ENCODE assay signal across 10 cellular contexts in genomic region chr9:128788445-128788844, GRCh38. TPM values are rescaled to one million over a fixed set of nuclear protein-coding genes. Genes with fewer than 3 reads are reported as not detected.
A peak's percentile ranks its signal among the peaks of the same experiment; 100 is the strongest.
DNase-seq lines count a peak whose midpoint lies in the region; ATAC-seq, FAIRE-seq and TF ChIP-seq lines count a peak whose summit lies in the region.
"Had no signal": no experiment of that assay in that cellular context is flagged by ENCODE, and none has a peak within 500 bp of the region (broad histone marks: within the 10 kb centered on the region; RNA-seq: fewer than 3 reads in every experiment).

No MANE protein-coding gene starts in this region.

- intact Hi-C loops in left ventricle myocardium superior (cut with micrococcal nuclease): no loop called here

- no peaks in the 10 kb centered on the region for H3K9me1 ChIP-seq in keratinocyte (ENCODE audit: control insufficient read depth, extremely low read depth, insufficient read depth, low read length)

- FAIRE-seq in keratinocyte (lab: Jason Lieb, UNC): no peak

- H3K36me3 ChIP-seq in cardiac muscle cell (peaks cover 18% of the 10 kb centered on the region), keratinocyte (ENCODE audit: control insufficient read depth in 2 of 2, extremely low read depth in 1 of 2, insufficient read depth in 2 of 2, low read length in 2 of 2) (peaks cover 9 to 13% of the 10 kb centered on the region in 2 experiments), subcutaneous abdominal adipose tissue (ENCODE audit: control insufficient read depth in 5 of 5, insufficient read depth in 5 of 5, low read length in 5 of 5) (peaks cover 3 to 37% (median 32%) of the 10 kb centered on the region in 5 donors), upper lobe of left lung (peaks cover 13 to 34% (median 31%) of the 10 kb centered on the region in 4 donors)

- TF ChIP-seq EP300 in upper lobe of left lung (IDR thresholded peaks at IDR 0.05): no peak

- H3K9ac ChIP-seq in keratinocyte (ENCODE audit: control insufficient read depth, extremely low read depth, insufficient read depth, low read length) (peak overlapping the region; percentile 85), subcutaneous abdominal adipose tissue (ENCODE audit: low read length in 5 of 5) (peak overlapping the region in 3 of 5 donors; percentile 79 to 94 (median 94))

- H3K27me3 ChIP-seq in cardiac muscle cell (no peaks in the 10 kb centered on the region), keratinocyte (ENCODE audit: control insufficient read depth, extremely low read depth, insufficient read depth, low read length) (no peaks in the 10 kb centered on the region), subcutaneous abdominal adipose tissue (ENCODE audit: control insufficient read depth in 5 of 5, insufficient read depth in 4 of 5, low read length in 5 of 5) (no peaks in the 10 kb centered on the region), upper lobe of left lung (no peaks in the 10 kb centered on the region)
- H3K27me3 ChIP-seq: thyroid gland had no signal

- H3K9me3 ChIP-seq in cardiac muscle cell (ENCODE audit: low read depth) (no peaks in the 10 kb centered on the region), keratinocyte (ENCODE audit: control insufficient read depth, low read depth, low read length) (no peaks in the 10 kb centered on the region), subcutaneous abdominal adipose tissue (ENCODE audit: control insufficient read depth in 5 of 5, low read length in 5 of 5) (no peaks in the 10 kb centered on the region), upper lobe of left lung (no peaks in the 10 kb centered on the region)
- H3K9me3 ChIP-seq: thyroid gland had no signal

- peaks cover 10% of the 10 kb centered on the region for H3K79me2 ChIP-seq in keratinocyte (ENCODE audit: control insufficient read depth, insufficient read depth, low read length)

- 90% methylated on average over 1 of the region's 1 CpG; no CpG with 5 or more reads in 1 of the 2 donors for WGBS in upper lobe of left lung, 2 donors

- no peak overlapping the region for H2AFZ ChIP-seq in keratinocyte (ENCODE audit: control insufficient read depth, low read length)

- H3K27ac ChIP-seq in cardiac muscle cell: no peak overlapping the region
- no peak overlapping the region for H3K27ac ChIP-seq in keratinocyte (ENCODE audit: control insufficient read depth, insufficient read depth, low read length)
- peak overlapping the region; percentile 84 for H3K27ac ChIP-seq in subcutaneous abdominal adipose tissue (ENCODE audit: low read depth, low read length)
- peak overlapping the region in 1 of 4 donors; percentile 88 for H3K27ac ChIP-seq in upper lobe of left lung

- TF ChIP-seq POLR2A in upper lobe of left lung (IDR thresholded peaks at IDR 0.05): no peak

- H3K36me3 Mint-ChIP-seq in activated naive CD4-positive, alpha-beta T cell treated with anti-CD3 and anti-CD28 coated beads, Interleukin-2, amount 50 U/mL, for 72 hours: peaks cover 6 to 7% of the 10 kb centered on the region in 2 donors

- H3K4me2 ChIP-seq in keratinocyte (ENCODE audit: control insufficient read depth, extremely low read depth, insufficient read depth, low read depth, low read length): peak overlapping the region; percentile 92

- no peaks in the 10 kb centered on the region for H4K20me1 ChIP-seq in keratinocyte (ENCODE audit: control insufficient read depth, extremely low read depth, insufficient read depth, low read length)

- H3K4me3 ChIP-seq in cardiac muscle cell (peak overlapping the region; percentile 76), keratinocyte (ENCODE audit: control insufficient read depth in 2 of 3, extremely low read depth in 1 of 3, insufficient read depth in 2 of 3, low read depth in 1 of 3, low read length in 3 of 3) (no peak overlapping the region), subcutaneous abdominal adipose tissue (ENCODE audit: low read depth in 1 of 5, low read length in 5 of 5) (peak overlapping the region in 4 of 5 donors; percentile 92 to 100 (median 98)), upper lobe of left lung (peak overlapping the region in 1 of 4 donors; percentile 98)

- peak overlapping the region; percentile 85 to 96 for H3K27ac Mint-ChIP-seq in activated naive CD4-positive, alpha-beta T cell treated with anti-CD3 and anti-CD28 coated beads, Interleukin-2, amount 50 U/mL, for 72 hours

- no peak for ATAC-seq in left ventricle myocardium superior
- no peak for ATAC-seq in activated naive CD4-positive, alpha-beta T cell treated with anti-CD3 and anti-CD28 coated beads, Interleukin-2, amount 50 U/mL, for 72 hours
- no peak for ATAC-seq in upper lobe of left lung (ENCODE audit: low FRiP score in 2 of 2)
- ATAC-seq in GM19328 (IDR thresholded peaks at IDR 0.05; ENCODE audit: unreplicated experiment): no peak

- H3K9me3 Mint-ChIP-seq in activated naive CD4-positive, alpha-beta T cell treated with anti-CD3 and anti-CD28 coated beads, Interleukin-2, amount 50 U/mL, for 72 hours: no peaks in the 10 kb centered on the region

- H3K4me1 ChIP-seq in cardiac muscle cell (ENCODE audit: low read depth): peaks cover 4% of the 10 kb centered on the region
- H3K4me1 ChIP-seq in keratinocyte (ENCODE audit: control insufficient read depth, extremely low read depth, insufficient read depth, low read length): peaks cover 10% of the 10 kb centered on the region
- peaks cover 5 to 19% (median 17%) of the 10 kb centered on the region in 5 donors for H3K4me1 ChIP-seq in subcutaneous abdominal adipose tissue (ENCODE audit: control insufficient read depth in 5 of 5, insufficient read depth in 5 of 5, low read length in 5 of 5)
- H3K4me1 ChIP-seq in upper lobe of left lung: peaks cover 13 to 22% (median 13%) of the 10 kb centered on the region in 4 donors

- no peak for DNase-seq in cardiac muscle cell (ENCODE audit: low read depth in 1 of 2, low spot score in 1 of 2)
- no peak for DNase-seq in left ventricle myocardium superior
- DNase-seq in activated naive CD4-positive, alpha-beta T cell treated with anti-CD3 and anti-CD28 coated beads, Interleukin-2, amount 50 U/mL, for 72 hours (ENCODE audit: low spot score in 2 of 2): no peak
- no peak for DNase-seq in keratinocyte (ENCODE audit: low read depth, low spot score)
- DNase-seq in RPMI8226: no peak
- DNase-seq in upper lobe of left lung: no peak
- DNase-seq: activated CD8-positive, alpha-beta memory T cell treated with anti-CD3 and anti-CD28 coated beads for 24 hours; thyroid gland had no signal

- no peak for TF ChIP-seq CTCF in cardiac muscle cell (IDR thresholded peaks at IDR 0.05; ENCODE audit: low read depth, low read length)
- no peak for TF ChIP-seq CTCF in keratinocyte (optimal IDR thresholded peaks at IDR 0.05 in 1 of 3, IDR thresholded peaks at IDR 0.05 in 1 of 3, conservative IDR thresholded peaks at IDR 0.05 in 1 of 3; ENCODE audit: extremely low read depth in 1 of 3, insufficient read depth in 2 of 3, low read length in 3 of 3)
- TF ChIP-seq CTCF in upper lobe of left lung (IDR thresholded peaks at IDR 0.05): no peak

- dilution Hi-C loops in keratinocyte (cut with MboI; ENCODE audit: extremely low pct_ligation_motif_present, low sequenced_read_pairs): no loop called here

RNA-seq across cellular contexts. Expression of gene TBC1D13, which starts 1.4 kb away (rescaled TPM):
- total RNA-seq in cardiac muscle cell: 24.6 and 26.6 TPM in 2 replicates
- 33.4 and 39.4 TPM in 2 replicates for polyA plus RNA-seq in cardiac muscle cell
- 19.9 TPM for total RNA-seq in left ventricle myocardium superior
- total RNA-seq in activated naive CD4-positive, alpha-beta T cell treated with anti-CD3 and anti-CD28 coated beads, Interleukin-2, amount 50 U/mL, for 72 hours: 10 to 100 TPM; 15.6 to 22.7 TPM
- polyA plus RNA-seq in keratinocyte: 12.8 to 25.1 TPM (median 14.1 TPM) in 3 replicates
- 3.8 TPM for polyA plus RNA-seq in keratinocyte (2011; ENCODE audit: low read depth)
- polyA plus RNA-seq in keratinocyte (2011; cell fraction: cytosol; rRNA removed): 17.7 and 18.4 TPM in 2 replicates
- 20.3 and 20.7 TPM in 2 replicates for polyA plus RNA-seq in keratinocyte (2011; cell fraction: nucleus; rRNA removed)
- polyA plus RNA-seq in keratinocyte (2012; ENCODE audit: low replicate concordance): 9.0 and 15.9 TPM in 2 replicates
- 16.9 to 23.8 TPM (median 16.9 TPM) in 3 replicates for polyA minus RNA-seq in keratinocyte
- polyA minus RNA-seq in keratinocyte (2011; cell fraction: cytosol; rRNA and poly(A)+ RNA removed): 6.3 TPM
- polyA minus RNA-seq in keratinocyte (2011; cell fraction: nucleus; rRNA and poly(A)+ RNA removed): 5.0 and 8.3 TPM in 2 replicates
- total RNA-seq in upper lobe of left lung: 10 to 100 TPM; 14.7 to 27.0 (median 19.2) TPM

RNA-seq across cellular contexts. Expression of gene ZER1, which starts 16.7 kb away (rescaled TPM):
- 89.6 and 94.1 TPM in 2 replicates for total RNA-seq in cardiac muscle cell
- polyA plus RNA-seq in cardiac muscle cell: 74.1 and 84.7 TPM in 2 replicates
- 58.5 TPM for total RNA-seq in left ventricle myocardium superior
- total RNA-seq in activated naive CD4-positive, alpha-beta T cell treated with anti-CD3 and anti-CD28 coated beads, Interleukin-2, amount 50 U/mL, for 72 hours: 10 to 100 TPM; 17.3 to 24.9 TPM
- polyA plus RNA-seq in keratinocyte: 14.9 to 25.4 TPM (median 19.6 TPM) in 3 replicates
- polyA plus RNA-seq in keratinocyte (2011; ENCODE audit: low read depth): 8.4 TPM
- polyA plus RNA-seq in keratinocyte (2011; cell fraction: cytosol; rRNA removed): 19.1 and 36.7 TPM in 2 replicates
- 27.6 and 28.0 TPM in 2 replicates for polyA plus RNA-seq in keratinocyte (2011; cell fraction: nucleus; rRNA removed)
- polyA plus RNA-seq in keratinocyte (2012; ENCODE audit: low replicate concordance): 17.5 and 23.7 TPM in 2 replicates
- 33.3 to 92.4 TPM (median 48.9 TPM) in 3 replicates for polyA minus RNA-seq in keratinocyte
- polyA minus RNA-seq in keratinocyte (2011; cell fraction: cytosol; rRNA and poly(A)+ RNA removed): 38.8 TPM
- polyA minus RNA-seq in keratinocyte (2011; cell fraction: nucleus; rRNA and poly(A)+ RNA removed): 21.7 and 23.7 TPM in 2 replicates
- total RNA-seq in upper lobe of left lung: 10 to 100 TPM; 30.9 to 55.5 (median 44.0) TPM

RNA-seq across cellular contexts. Expression of gene ENDOG, which starts 29.9 kb away (rescaled TPM):
- total RNA-seq in cardiac muscle cell: 93.3 and 136 TPM in 2 replicates
- polyA plus RNA-seq in cardiac muscle cell: 177 and 209 TPM in 2 replicates
- 88.5 TPM for total RNA-seq in left ventricle myocardium superior
- 10 to 100 TPM in 1 of 2 donors, 1 to 10 TPM in 1; 8.2 to 16.0 TPM for total RNA-seq in activated naive CD4-positive, alpha-beta T cell treated with anti-CD3 and anti-CD28 coated beads, Interleukin-2, amount 50 U/mL, for 72 hours
- polyA plus RNA-seq in keratinocyte: 10.1 to 18.5 TPM (median 10.2 TPM) in 3 replicates
- 1.9 TPM for polyA plus RNA-seq in keratinocyte (2011; ENCODE audit: low read depth)
- polyA plus RNA-seq in keratinocyte (2011; cell fraction: cytosol; rRNA removed): 7.1 and 15.1 TPM in 2 replicates
- polyA plus RNA-seq in keratinocyte (2011; cell fraction: nucleus; rRNA removed): 6.8 and 11.2 TPM in 2 replicates
- polyA plus RNA-seq in keratinocyte (2012; ENCODE audit: low replicate concordance): 6.4 and 13.6 TPM in 2 replicates
- polyA minus RNA-seq in keratinocyte: 7.4 to 16.6 TPM (median 9.9 TPM) in 3 replicates
- 28.8 TPM for polyA minus RNA-seq in keratinocyte (2011; cell fraction: cytosol; rRNA and poly(A)+ RNA removed)
- 4.9 and 5.2 TPM in 2 replicates for polyA minus RNA-seq in keratinocyte (2011; cell fraction: nucleus; rRNA and poly(A)+ RNA removed)
- total RNA-seq in upper lobe of left lung: 10 to 100 TPM; 20.6 to 70.2 (median 28.8) TPM

RNA-seq across cellular contexts. Expression of gene SPOUT1, which starts 41.1 kb away (rescaled TPM):
- 20.2 and 24.2 TPM in 2 replicates for total RNA-seq in cardiac muscle cell
- polyA plus RNA-seq in cardiac muscle cell: 32.1 and 52.1 TPM in 2 replicates
- total RNA-seq in left ventricle myocardium superior: 13.5 TPM
- total RNA-seq in activated naive CD4-positive, alpha-beta T cell treated with anti-CD3 and anti-CD28 coated beads, Interleukin-2, amount 50 U/mL, for 72 hours: 10 to 100 TPM; 63.8 to 64.9 TPM
- 22.0 to 27.5 TPM (median 26.5 TPM) in 3 replicates for polyA plus RNA-seq in keratinocyte
- polyA plus RNA-seq in keratinocyte (2011; ENCODE audit: low read depth): 10.8 TPM
- 16.2 and 27.5 TPM in 2 replicates for polyA plus RNA-seq in keratinocyte (2011; cell fraction: cytosol; rRNA removed)
- polyA plus RNA-seq in keratinocyte (2011; cell fraction: nucleus; rRNA removed): 35.5 and 46.1 TPM in 2 replicates
- 27.1 and 27.3 TPM in 2 replicates for polyA plus RNA-seq in keratinocyte (2012; ENCODE audit: low replicate concordance)
- 18.3 to 77.2 TPM (median 19.1 TPM) in 3 replicates for polyA minus RNA-seq in keratinocyte
- 29.9 TPM for polyA minus RNA-seq in keratinocyte (2011; cell fraction: cytosol; rRNA and poly(A)+ RNA removed)
- polyA minus RNA-seq in keratinocyte (2011; cell fraction: nucleus; rRNA and poly(A)+ RNA removed): 5.9 and 6.9 TPM in 2 replicates
- 100 to 1,000 TPM in 1 of 6 donors, 10 to 100 TPM in 5; 10.5 to 108 (median 41.7) TPM for total RNA-seq in upper lobe of left lung

Comparison
In these comparisons a context has a peak if more than half of its experiments do, and no peak if none do; other contexts are left out.
1. H3K4me3 ChIP-seq: peak in cardiac muscle cell (single experiment) and subcutaneous abdominal adipose tissue (4 of 5); none in keratinocyte (0 of 3).